ENCODE assay signal across 1 cellular context in genomic region chr1:108645479-108646184, GRCh38.
TF ChIP-seq lines count a peak whose summit lies in the region.

No MANE protein-coding gene starts in this region.

TF ChIP-seq in WTC11, 78 proteins besides CTCF, POLR2A, EP300 and RAD21 (continued from another document):
- TF ChIP-seq E2F1 (CRISPR knock-in tag; IDR thresholded peaks at IDR 0.05) (no peak), ARID4B (CRISPR knock-in tag; IDR thresholded peaks at IDR 0.05; ENCODE audit: borderline replicate concordance) (no peak), TCF7 (CRISPR knock-in tag; IDR thresholded peaks at IDR 0.05; ENCODE audit: low read depth) (no peak), ZNF671 (CRISPR knock-in tag; IDR thresholded peaks at IDR 0.05) (no peak)
